In the genomic region with DNA sequence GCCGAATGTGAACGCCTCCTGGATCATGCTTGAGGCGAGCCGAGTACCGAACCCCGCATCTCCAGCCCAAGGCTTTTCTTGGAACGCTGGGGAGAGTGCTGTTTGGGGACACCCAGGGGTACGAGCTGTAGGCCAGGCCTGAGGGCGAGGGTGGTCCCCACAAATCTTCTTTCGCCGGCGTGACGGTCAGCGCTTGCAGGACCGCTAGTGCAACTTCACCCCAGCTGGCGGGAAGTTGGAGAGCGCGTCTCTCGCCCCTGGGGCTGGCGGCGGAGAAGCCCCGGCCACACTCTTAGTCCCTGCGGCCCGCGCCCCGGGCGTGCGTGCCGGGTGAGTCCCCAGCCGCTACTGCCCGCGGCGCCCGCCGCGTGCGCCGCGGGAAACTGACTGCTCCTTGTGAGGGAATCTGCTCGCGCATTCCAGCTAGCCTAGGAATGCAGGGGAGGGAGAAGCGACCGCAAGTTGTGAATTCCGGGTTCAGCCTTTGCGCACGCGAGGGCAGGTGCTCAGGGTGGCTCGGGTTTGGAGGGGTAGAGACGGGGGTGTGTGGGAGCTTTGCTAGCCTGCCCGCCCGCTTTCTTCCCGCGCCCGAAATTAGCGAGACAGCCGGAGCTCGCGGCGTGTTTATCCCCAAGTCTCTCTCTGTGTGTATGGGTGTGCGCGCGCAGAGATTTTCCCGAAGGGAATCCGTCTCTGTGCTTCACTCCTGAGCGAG, we compare ENCODE assay signal across 9 cellular contexts. TPM values are rescaled to one million over a fixed set of nuclear protein-coding genes. Genes with fewer than 3 reads are reported as not detected.
DNase-seq lines count a peak whose midpoint lies in the region; ATAC-seq, FAIRE-seq and TF ChIP-seq lines count a peak whose summit lies in the region.
"Had no signal": no experiment of that assay in that cellular context is flagged by ENCODE, and none has a peak within 500 bp of the region (broad histone marks: within the 10 kb centered on the region; RNA-seq: fewer than 3 reads in every experiment).

No MANE protein-coding gene starts in this region.

- H3K4me1 Mint-ChIP-seq in astrocyte (ENCODE audit: low read depth, unreplicated experiment), result peaks cover 2% of the 10 kb centered on the region
- H3K4me1 Mint-ChIP-seq in stimulated activated memory B cell treated with anti-CD40 and anti-IgM and Interleukin-4, amounts not matched to agents 10 μg/mL and 1 μg/mL and 100 μg/mL, for 72 hours, result peaks cover 49% of the 10 kb centered on the region

- H3K36me3 Mint-ChIP-seq in astrocyte (ENCODE audit: low read depth, unreplicated experiment), result peaks cover 2% of the 10 kb centered on the region
- no peaks in the 10 kb centered on the region for H3K36me3 Mint-ChIP-seq in stimulated activated memory B cell treated with anti-CD40 and anti-IgM and Interleukin-4, amounts not matched to agents 10 μg/mL and 1 μg/mL and 100 μg/mL, for 72 hours

- H3K27ac Mint-ChIP-seq in astrocyte (ENCODE audit: unreplicated experiment), result no peak overlapping the region
- H3K27ac Mint-ChIP-seq in stimulated activated memory B cell treated with anti-CD40 and anti-IgM and Interleukin-4, amounts not matched to agents 10 μg/mL and 1 μg/mL and 100 μg/mL, for 72 hours, result no peak overlapping the region

- in situ Hi-C loops in KBM-7 (cut with MboI; ENCODE audit: low pct_unique_long_range_greater_than_20kb, low sequenced_read_pairs), result no loop called here

- no peak overlapping the region for H3K27ac ChIP-seq in astrocyte (ENCODE audit: low read depth, low read length)
- no peak overlapping the region for H3K27ac ChIP-seq in iPS-20b (ENCODE audit: low read length)

- TF ChIP-seq CTCF in astrocyte (IDR thresholded peaks at IDR 0.05; ENCODE audit: insufficient read depth, low read depth, low read length), result no peak

- H3K9me3 ChIP-seq in astrocyte (ENCODE audit: insufficient read depth, low read depth, low read length) (no peaks in the 10 kb centered on the region), iPS-20b (ENCODE audit: insufficient read depth, low read depth, low read length) (peaks cover 3% of the 10 kb centered on the region; the same call in 1 of the 2 replicates)

- peaks cover 66% of the 10 kb centered on the region for H3K27me3 Mint-ChIP-seq in astrocyte (ENCODE audit: low read depth, unreplicated experiment)
- peaks cover 81% of the 10 kb centered on the region for H3K27me3 Mint-ChIP-seq in stimulated activated memory B cell treated with anti-CD40 and anti-IgM and Interleukin-4, amounts not matched to agents 10 μg/mL and 1 μg/mL and 100 μg/mL, for 72 hours

- peak; percentile 14 for ATAC-seq in stimulated activated memory B cell treated with anti-CD40 and anti-IgM and Interleukin-4, amounts not matched to agents 10 μg/mL and 1 μg/mL and 100 μg/mL, for 72 hours

- H2AFZ ChIP-seq in astrocyte (ENCODE audit: low read depth, low read length), result peak overlapping the region; percentile 69

- peaks cover 26% of the 10 kb centered on the region for H4K20me1 ChIP-seq in astrocyte (ENCODE audit: insufficient read depth, low read length)

- no peak for FAIRE-seq in astrocyte (lab: Jason Lieb, UNC)
- FAIRE-seq: TTC549 had no signal

- peak overlapping the region; percentile 54 for H3K4me3 Mint-ChIP-seq in astrocyte (ENCODE audit: unreplicated experiment)
- peak overlapping the region; percentile 76 for H3K4me3 Mint-ChIP-seq in stimulated activated memory B cell treated with anti-CD40 and anti-IgM and Interleukin-4, amounts not matched to agents 10 μg/mL and 1 μg/mL and 100 μg/mL, for 72 hours

- peaks cover 89% of the 10 kb centered on the region for H3K27me3 ChIP-seq in astrocyte (ENCODE audit: insufficient read depth, low read length)
- peaks cover 96% of the 10 kb centered on the region for H3K27me3 ChIP-seq in iPS-20b (ENCODE audit: insufficient read depth, low read length)

- peak overlapping the region; percentile 41 for H3K9ac ChIP-seq in astrocyte (ENCODE audit: low read length)
- H3K9ac ChIP-seq in iPS-20b (ENCODE audit: low read depth, low read length), result peak overlapping the region; percentile 64; the same call in 1 of the 2 replicates

- H3K4me1 ChIP-seq in astrocyte (ENCODE audit: insufficient read depth, low read length) (peaks cover 18% of the 10 kb centered on the region), iPS-20b (ENCODE audit: insufficient read depth, low read length) (peaks cover 22% of the 10 kb centered on the region; the same call in 1 of the 2 replicates)

- peak; percentile 59 for DNase-seq in Daoy (ENCODE audit: low read depth)
- DNase-seq in KBM-7, result peak; percentile 43
- DNase-seq in astrocyte (ENCODE audit: low read depth), result peak; percentile 62
- no peak for DNase-seq in NCI-H1436 (lab: John Stamatoyannopoulos, UW)
- DNase-seq in midbrain (lab: John Stamatoyannopoulos, UW), result no peak
- DNase-seq in occipital lobe (lab: John Stamatoyannopoulos, UW), result no peak

- H3K4me2 ChIP-seq in astrocyte (ENCODE audit: low read length), result peak overlapping the region; percentile 95

- H3K4me3 ChIP-seq in astrocyte (ENCODE audit: insufficient read depth, low read depth, low read length) (peak overlapping the region; percentile 57), iPS-20b (ENCODE audit: low read length) (peak overlapping the region; percentile 83)

- peaks cover 6% of the 10 kb centered on the region for H3K9me3 Mint-ChIP-seq in astrocyte (ENCODE audit: unreplicated experiment)
- no peaks in the 10 kb centered on the region for H3K9me3 Mint-ChIP-seq in stimulated activated memory B cell treated with anti-CD40 and anti-IgM and Interleukin-4, amounts not matched to agents 10 μg/mL and 1 μg/mL and 100 μg/mL, for 72 hours

- H3K36me3 ChIP-seq in astrocyte (ENCODE audit: insufficient read depth, low read length) (no peaks in the 10 kb centered on the region), iPS-20b (ENCODE audit: insufficient read depth, low read depth, low read length) (no peaks in the 10 kb centered on the region)

- no peaks in the 10 kb centered on the region for H3K79me2 ChIP-seq in astrocyte (ENCODE audit: insufficient read depth, low read length)

RNA-seq across cellular contexts. Expression of gene LHX4, which starts 0.9 kb away (rescaled TPM):
- total RNA-seq in Daoy (2014; rRNA removed; shearing (Covaris generic)), result 0.17 and 1.4 TPM in 2 replicates
- 0.14 and 0.36 TPM in 2 replicates for total RNA-seq in astrocyte
- 0.31 TPM for total RNA-seq in occipital lobe

Comparison
In these comparisons a context has a peak if more than half of its experiments do, and no peak if none do; other contexts are left out.
1. DNase-seq: peak in Daoy (single experiment), KBM-7 (single experiment) and astrocyte (single experiment); none in NCI-H1436 (single experiment), midbrain (single experiment) and occipital lobe (single experiment).